ENCODE assay signal across 7 cellular contexts in genomic region chr11:10540546-10540914, GRCh38. TPM values are rescaled to one million over a fixed set of nuclear protein-coding genes. Genes with fewer than 3 reads are reported as not detected.
DNase-seq lines count a peak whose midpoint lies in the region; ATAC-seq, FAIRE-seq and TF ChIP-seq lines count a peak whose summit lies in the region.

No MANE protein-coding gene starts in this region.

- peak overlapping the region; percentile 88 to 92 for H3K4me3 Mint-ChIP-seq in H9
- H3K4me3 Mint-ChIP-seq in immature natural killer cell, result peak overlapping the region; percentile 86 to 89 (median 88)

- H2AK5ac ChIP-seq in H9 (ENCODE audit: insufficient read length, low read length), result no peak overlapping the region

- H3K18ac ChIP-seq in H9 (ENCODE audit: insufficient read length, low read depth, low read length), result no peak overlapping the region

- H3K27ac ChIP-seq in H9 (ENCODE audit: insufficient read length, low read depth, low read length), result no peak overlapping the region
- H3K27ac ChIP-seq in GM12878 (ENCODE audit: control insufficient read depth, insufficient read depth), result peak overlapping the region; percentile 22; the same call in 1 of the 2 replicates

- no peak overlapping the region for H4K91ac ChIP-seq in H9 (ENCODE audit: insufficient read length, low read depth, low read length)

- H3K9me3 ChIP-seq in H9 (ENCODE audit: control insufficient read depth, low read depth, low read length), result no peaks in the 10 kb centered on the region
- no peaks in the 10 kb centered on the region; the same call in 2 of the 3 replicates for H3K9me3 ChIP-seq in GM12878 (replicated peaks; ENCODE audit: control insufficient read depth, insufficient read depth, low read length)
- H3K9me3 ChIP-seq in skeletal muscle satellite cell (replicated peaks; ENCODE audit: low read length), result no peaks in the 10 kb centered on the region

- H3K4ac ChIP-seq in H9 (ENCODE audit: low read depth, low read length), result no peak overlapping the region

- H4K8ac ChIP-seq in H9 (replicated peaks; ENCODE audit: insufficient read length, low read depth, low read length), result no peak overlapping the region

- no peak overlapping the region for H2BK12ac ChIP-seq in H9 (ENCODE audit: insufficient read length, low read depth, low read length)

- POLR2A ChIA-PET in GM12878 (lab: Charles Lee), result interaction anchor here (1.1 to 1.9 kb wide), 5 partner anchors 12 to 268 kb away, joined by 3 to 5 read pairs (median 4); partner anchors contain the start of gene EIF4G2

- H3K27me3 ChIP-seq in H9 (ENCODE audit: insufficient read depth, low read length) (no peaks in the 10 kb centered on the region), GM12878 (replicated peaks in 1 of 2; ENCODE audit: control insufficient read depth in 2 of 2, insufficient read depth in 2 of 2, low read length in 1 of 2) (peaks cover 0 to 5% of the 10 kb centered on the region in 2 experiments; a peak in 1 of 4 replicates), skeletal muscle satellite cell (ENCODE audit: control insufficient read depth, insufficient read depth, low read length) (no peaks in the 10 kb centered on the region)

- no peak for TF ChIP-seq RAD21 in GM12878 (IDR thresholded peaks at IDR 0.05; ENCODE audit: insufficient read depth, low read depth, low read length)

- TF ChIP-seq POLR2A in GM12878 (IDR thresholded peaks at IDR 0.05; ENCODE audit: low read depth, low read length), result no peak

- no peak overlapping the region; the same call in 1 of the 2 replicates for H3K14ac ChIP-seq in H9 (ENCODE audit: insufficient read depth, low read length)

- H3K9me3 Mint-ChIP-seq in H9 (no peaks in the 10 kb centered on the region; a peak in 1 of 5 replicates), immature natural killer cell (no peaks in the 10 kb centered on the region)

- no peak overlapping the region for H2BK15ac ChIP-seq in H9 (ENCODE audit: low read depth, low read length)

- H3K56ac ChIP-seq in H9 (ENCODE audit: insufficient read length, low read depth, low read length), result no peak overlapping the region

- H3K27me3 Mint-ChIP-seq in H9 (ENCODE audit: low read depth), result peaks cover 7% of the 10 kb centered on the region; the same call in 1 of the 2 replicates
- H3K27me3 Mint-ChIP-seq in immature natural killer cell (ENCODE audit: low read depth in 3 of 3), result peaks cover 3 to 8% (median 7%) of the 10 kb centered on the region in 3 donors

- no peak for FAIRE-seq in GM12878 (lab: Jason Lieb, UNC)

- H3K79me1 ChIP-seq in H9 (ENCODE audit: insufficient read depth, low read depth, low read length, poor library complexity, severe bottlenecking), result no peaks in the 10 kb centered on the region

- no peaks in the 10 kb centered on the region for H3K36me3 ChIP-seq in GM12878 (ENCODE audit: control insufficient read depth in 2 of 2, insufficient read depth in 2 of 2, low read length in 1 of 2)
- H3K36me3 ChIP-seq in skeletal muscle satellite cell (ENCODE audit: insufficient read depth, low read length), result no peaks in the 10 kb centered on the region

- DNase-seq in H9, result peak; percentile 57
- no peak for DNase-seq in LNCaP clone FGC (ENCODE audit: low read depth)
- no peak for DNase-seq in GM12878 (ENCODE audit: low read depth, low spot score)
- no peak for DNase-seq in immature natural killer cell
- DNase-seq in stimulated activated CD4-positive, alpha-beta T cell treated with anti-CD3 and anti-CD28 coated beads, Interleukin-1b, Interleukin-23, amount 100 ng/mL, for 48 hours, result no peak

- H3K4me3 ChIP-seq in LNCaP clone FGC (ENCODE audit: low read depth, low read length) (peak overlapping the region; percentile 80), GM12878 (peak overlapping the region; percentile 64), skeletal muscle satellite cell (ENCODE audit: low read length) (peak overlapping the region; percentile 97)

- no CpG with 5 or more reads among the region's 25 CpGs for WGBS in H9 (ENCODE audit: extremely low coverage, insufficient read length, low lambda C conversion rate)
- 1% methylated on average over 25 of the region's 25 CpGs for WGBS in GM12878 (ENCODE audit: insufficient coverage, insufficient replicate concordance, low lambda C conversion rate, missing lambda C conversion rate)

- H2BK120ac ChIP-seq in H9 (ENCODE audit: low read depth, low read length, poor library complexity, severe bottlenecking), result no peak overlapping the region

- TF ChIP-seq CTCF in H9 (conservative IDR thresholded peaks at IDR 0.05) (no peak), LNCaP clone FGC (IDR thresholded peaks at IDR 0.05; ENCODE audit: control insufficient read depth, extremely low read depth, insufficient read depth) (no peak), GM12878 (IDR thresholded peaks at IDR 0.05 in 2 of 3, conservative IDR thresholded peaks at IDR 0.05 in 1 of 3; ENCODE audit: control insufficient read depth in 2 of 3, extremely low read depth in 1 of 3, insufficient read depth in 1 of 3, low read depth in 3 of 3, low read length in 3 of 3) (no peak)

- H2AFZ ChIP-seq in H9 (ENCODE audit: low read length) (no peak overlapping the region), GM12878 (ENCODE audit: control insufficient read depth, low read depth, low read length) (peak overlapping the region; percentile 78)

- SMC1A ChIA-PET in GM12878 (lab: Charles Lee; ENCODE audit: uncharacterized antibody, unreplicated experiment), result interaction anchor here (0.5 to 4.9 kb wide), 22 partner anchors 11 to 834 kb away, joined by 3 to 25 read pairs (median 4); partner anchors contain the start of gene AMPD3

- in situ Hi-C loops in GM12878 (cut with MboI), result no loop called here

- no peaks in the 10 kb centered on the region for H4K20me1 ChIP-seq in H9 (ENCODE audit: control insufficient read depth, insufficient read depth, insufficient read length)
- H4K20me1 ChIP-seq in GM12878 (ENCODE audit: control insufficient read depth, insufficient read depth), result no peaks in the 10 kb centered on the region

- no TSS peak for BruUV-seq in GM12878 (replicated peaks; lab: Mats Ljungman, UMichigan)

- H2BK20ac ChIP-seq in H9 (ENCODE audit: low read depth, low read length, poor library complexity, severe bottlenecking), result no peak overlapping the region

- H3K23me2 ChIP-seq in H9 (ENCODE audit: insufficient read length, low read depth, low read length, poor library complexity, severe bottlenecking), result peaks cover 6% of the 10 kb centered on the region

- H3K36me3 Mint-ChIP-seq in H9 (ENCODE audit: insufficient read depth in 1 of 3, low read depth in 3 of 3) (no peaks in the 10 kb centered on the region), immature natural killer cell (no peaks in the 10 kb centered on the region)

- RAD21 ChIA-PET in GM12878 (lab: Charles Lee; ENCODE audit: unreplicated experiment), result interaction anchor here (0.8 to 2.6 kb wide), 16 partner anchors 9 to 174 kb away, joined by 3 to 21 read pairs (median 5); partner anchors contain the start of gene AMPD3

- no peak overlapping the region for H4K5ac ChIP-seq in H9 (ENCODE audit: insufficient read length, low read depth, low read length)

- H3K79me2 ChIP-seq in H9 (ENCODE audit: insufficient read depth, low read length) (no peaks in the 10 kb centered on the region), GM12878 (ENCODE audit: control insufficient read depth, insufficient read depth, low read length) (no peaks in the 10 kb centered on the region)

- intact Hi-C loops in GM12878 (cut with micrococcal nuclease; ENCODE audit: unreplicated experiment), result loop anchor here (2.0 to 5.0 kb wide), 3 partner anchors 83 to 194 kb away; partner anchors contain the start of gene AMPD3

- no peak overlapping the region for H2BK5ac ChIP-seq in H9 (ENCODE audit: insufficient read length, low read length)

- CTCF ChIA-PET in GM12878 (lab: Yijun Ruan, JAX), result interaction anchor here (0.7 to 3.5 kb wide), 43 partner anchors 9 to 210 kb away, joined by 3 to 36 read pairs (median 6); partner anchors contain the start of genes AMPD3 and CTR9

- TF ChIP-seq EP300 in GM12878 (IDR thresholded peaks at IDR 0.05; ENCODE audit: borderline replicate concordance in 1 of 2, control insufficient read depth in 1 of 2, low read depth in 2 of 2, low read length in 2 of 2), result no peak

- H3K4me2 ChIP-seq in H9 (ENCODE audit: insufficient read depth, insufficient read length, low read length) (peak overlapping the region; percentile 91), GM12878 (ENCODE audit: control insufficient read depth, insufficient read depth) (peak overlapping the region; percentile 94), skeletal muscle satellite cell (ENCODE audit: low read length) (peak overlapping the region; percentile 95)

- H3K27ac Mint-ChIP-seq in H9 (peak overlapping the region in 2 of 3 experiments; percentile 70 to 92; a peak in 1 of 7 replicates), immature natural killer cell (peak overlapping the region; percentile 78 to 93 (median 88))

- peak overlapping the region; percentile 69 for H3K9ac ChIP-seq in H9 (ENCODE audit: extremely low read depth, insufficient read length, low read length)
- H3K9ac ChIP-seq in GM12878 (ENCODE audit: control insufficient read depth, insufficient read depth, low read length), result peak overlapping the region; percentile 65; the same call in 1 of the 2 replicates
- H3K9ac ChIP-seq in skeletal muscle satellite cell (ENCODE audit: low read depth, low read length), result peak overlapping the region; percentile 97

- no peak overlapping the region for H3T11ph ChIP-seq in H9 (ENCODE audit: low read length)

- ATAC-seq in GM18511 (IDR thresholded peaks at IDR 0.05; ENCODE audit: unreplicated experiment), result peak; percentile 46
- ATAC-seq in GM12878, result peak; percentile 63

- H3K23ac ChIP-seq in H9 (ENCODE audit: insufficient read length, low read depth, low read length), result no peak overlapping the region

- H3K4me1 ChIP-seq in H9 (ENCODE audit: insufficient read depth, low read length), result 0 out of 2 replicates have a peak, but pooled peaks cover 2% of the 10 kb centered on the region
- H3K4me1 ChIP-seq in GM12878 (ENCODE audit: control insufficient read depth, insufficient read depth, low read length), result peaks cover 5% of the 10 kb centered on the region
- H3K4me1 ChIP-seq in skeletal muscle satellite cell (ENCODE audit: control insufficient read depth, insufficient read depth, low read length), result peaks cover 21% of the 10 kb centered on the region

- peaks cover 11 to 12% of the 10 kb centered on the region in 2 experiments for H3K4me1 Mint-ChIP-seq in H9
- peaks cover 11 to 19% of the 10 kb centered on the region in 2 donors for H3K4me1 Mint-ChIP-seq in immature natural killer cell

RNA-seq across cellular contexts. Expression of gene RNF141, which starts 0.5 kb away (rescaled TPM):
- total RNA-seq in H9 (2021) (23.7 and 24.7 TPM in 2 replicates), GM12878 (2014; rRNA removed) (9.8 and 13.1 TPM in 2 replicates), GM12878 (2014; rRNA removed; fragmentation: Illumina TruSeq; extraction: Trizol) (11.7 and 12.7 TPM in 2 replicates), GM12878 (2021) (12.5 and 13.8 TPM in 2 replicates)
- total RNA-seq in GM12878 (2013; cell fraction: nucleolus; rRNA removed), result 26.4 and 27.2 TPM in 2 replicates
- 4.1 TPM for polyA plus RNA-seq in GM12878 (2011; ENCODE audit: low read depth)
- polyA plus RNA-seq in GM12878 (2011; rRNA removed) (14.7 and 24.0 TPM in 2 replicates), GM12878 (2014; fragmentation: Illumina TruSeq; extraction: Trizol) (10.8 and 15.3 TPM in 2 replicates), GM12878 (2014; fragmentation: Nextera tagmentation; extraction: Ambion mirVana) (10 to 100 TPM; 21.2 to 36.8 TPM), GM12878 (2014; rRNA removed) (7.6 and 8.1 TPM in 2 replicates), GM12878 (2016; fragmentation: Nextera tagmentation; extraction: Ambion mirVana) (10 to 100 TPM; 17.4 to 22.2 TPM), immature natural killer cell (10 to 100 TPM; 12.0 to 16.8 (median 13.0) TPM)
- polyA plus RNA-seq in GM12878 (2011; cell fraction: cytosol; rRNA removed), result 4.4 and 5.2 TPM in 2 replicates
- 3.5 and 4.4 TPM in 2 replicates for polyA plus RNA-seq in GM12878 (2011; cell fraction: nucleus; rRNA removed)
- polyA plus RNA-seq in GM12878 (2012), result 5.5 and 6.9 TPM in 2 replicates
- polyA minus RNA-seq in GM12878 (2011; rRNA and poly(A)+ RNA removed), result 5.3 and 7.7 TPM in 2 replicates
- 2.4 and 5.2 TPM in 2 replicates for polyA minus RNA-seq in GM12878 (2011; cell fraction: cytosol; rRNA and poly(A)+ RNA removed)
- 3.4 and 4.1 TPM in 2 replicates for polyA minus RNA-seq in GM12878 (2011; cell fraction: nucleus; rRNA and poly(A)+ RNA removed)
- 20.8 and 27.1 TPM in 2 replicates for total RNA-seq in skeletal muscle satellite cell (2012; rRNA removed)

RNA-seq across cellular contexts. Expression of gene LYVE1, which starts 27.9 kb away (rescaled TPM):
- total RNA-seq in H9 (2021), result not detected in 2 replicates
- not detected in 2 replicates for total RNA-seq in GM12878 (2013; cell fraction: nucleolus; rRNA removed)
- 0.05 TPM in 1 of 2 replicates, not detected in the other for total RNA-seq in GM12878 (2014; rRNA removed)
- not detected in 2 replicates for total RNA-seq in GM12878 (2014; rRNA removed; fragmentation: Illumina TruSeq; extraction: Trizol)
- total RNA-seq in GM12878 (2021), result 0.13 and 0.15 TPM in 2 replicates
- not detected for polyA plus RNA-seq in GM12878 (2011; ENCODE audit: low read depth)
- polyA plus RNA-seq in GM12878 (2011; rRNA removed), result not detected in 2 replicates
- not detected in 2 replicates for polyA plus RNA-seq in GM12878 (2011; cell fraction: cytosol; rRNA removed)
- not detected in 2 replicates for polyA plus RNA-seq in GM12878 (2011; cell fraction: nucleus; rRNA removed)
- polyA plus RNA-seq in GM12878 (2012), result not detected in 2 replicates
- polyA plus RNA-seq in GM12878 (2014; fragmentation: Illumina TruSeq; extraction: Trizol), result not detected in 2 replicates
- polyA plus RNA-seq in GM12878 (2014; fragmentation: Nextera tagmentation; extraction: Ambion mirVana), result not detected
- not detected in 2 replicates for polyA plus RNA-seq in GM12878 (2014; rRNA removed)
- not detected for polyA plus RNA-seq in GM12878 (2016; fragmentation: Nextera tagmentation; extraction: Ambion mirVana)
- not detected in 2 replicates for polyA minus RNA-seq in GM12878 (2011; rRNA and poly(A)+ RNA removed)
- not detected in 2 replicates for polyA minus RNA-seq in GM12878 (2011; cell fraction: cytosol; rRNA and poly(A)+ RNA removed)
- not detected in 2 replicates for polyA minus RNA-seq in GM12878 (2011; cell fraction: nucleus; rRNA and poly(A)+ RNA removed)
- polyA plus RNA-seq in immature natural killer cell, result not detected
- total RNA-seq in skeletal muscle satellite cell (2012; rRNA removed), result under 0.01 and 0.22 TPM in 2 replicates
